ENCODE assay signal across 15 cellular contexts in the genomic region with DNA sequence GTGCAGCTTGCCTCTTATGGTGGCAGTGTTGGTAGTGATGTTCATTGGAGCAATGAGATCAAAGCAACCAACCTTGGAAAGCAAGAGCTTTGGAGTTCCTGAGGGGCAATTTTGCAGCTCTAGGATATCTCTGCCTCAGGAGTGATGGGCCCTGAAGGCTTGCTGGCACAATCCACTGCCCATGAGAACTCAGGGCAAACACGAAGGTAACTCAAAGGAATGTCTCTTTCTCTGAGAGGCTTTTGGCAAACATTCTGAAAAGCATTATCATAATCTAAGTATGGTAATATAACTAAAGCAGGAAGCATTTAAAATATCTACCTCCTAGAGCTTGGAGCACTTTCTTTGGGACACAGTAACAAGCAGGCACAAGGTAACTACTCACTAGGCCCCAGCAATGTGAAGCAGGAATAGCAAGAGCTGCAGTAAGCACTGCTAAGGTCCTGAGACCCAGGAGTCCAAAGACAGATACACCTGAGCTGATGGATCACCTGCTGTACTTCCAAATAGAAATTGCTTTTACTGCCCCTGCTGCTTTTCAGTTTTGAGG.
DNase-seq lines count a peak whose midpoint lies in the region; ATAC-seq and TF ChIP-seq lines count a peak whose summit lies in the region.
"Had no signal": no experiment of that assay in that cellular context is flagged by ENCODE, and none has a peak within 500 bp of the region (broad histone marks: within the 10 kb centered on the region; RNA-seq: fewer than 3 reads in every experiment).

No MANE protein-coding gene starts in this region.

- ATAC-seq in upper lobe of right lung, result peak; percentile 85
- ATAC-seq in CD8-positive, alpha-beta T cell, result no peak
- ATAC-seq: HepG2 had no signal

- no peaks in the 10 kb centered on the region for H3K9me3 Mint-ChIP-seq in CD8-positive, alpha-beta T cell
- H3K9me3 Mint-ChIP-seq: CD14-positive monocyte; CD4-positive, alpha-beta memory T cell; H9 had no signal

- no peak for TF ChIP-seq CTCF in VCaP (conservative IDR thresholded peaks at IDR 0.05)
- no peak for TF ChIP-seq CTCF in upper lobe of right lung (IDR thresholded peaks at IDR 0.05)
- TF ChIP-seq CTCF in CD8-positive, alpha-beta T cell (IDR thresholded peaks at IDR 0.05), result no peak
- no peak for TF ChIP-seq CTCF in lower leg skin (IDR thresholded peaks at IDR 0.05)

- peak overlapping the region; percentile 64; the same call in 1 of the 2 replicates for H3K27ac ChIP-seq in VCaP
- H3K27ac ChIP-seq in upper lobe of right lung, result no peak overlapping the region
- no peak overlapping the region for H3K27ac ChIP-seq in CD8-positive, alpha-beta T cell (ENCODE audit: low read depth, low read length)
- H3K27ac ChIP-seq: BLaER1 had no signal

- intact Hi-C loops in upper lobe of right lung (cut with DNase I) (no loop called here), lower leg skin (cut with DNase I; ENCODE audit: low total_unique reads) (no loop called here)
- intact Hi-C loops in CD8-positive, alpha-beta T cell (cut with DNase I, micrococcal nuclease), result no loop called here

- CTCF ChIA-PET in CD8-positive, alpha-beta T cell (lab: Charles Lee), result no interaction called here

- H3K36me3 Mint-ChIP-seq in CD8-positive, alpha-beta T cell, result peaks cover 91% of the 10 kb centered on the region

- no peaks in the 10 kb centered on the region for H3K4me1 Mint-ChIP-seq in CD8-positive, alpha-beta T cell (ENCODE audit: low read depth)
- H3K4me1 Mint-ChIP-seq: CD4-positive, alpha-beta memory T cell; H9 had no signal

- peak; percentile 24 for DNase-seq in NCI-H226
- peak; percentile 22 for DNase-seq in kidney tubule cell (ENCODE audit: low spot score)
- DNase-seq in upper lobe of right lung, result no peak
- no peak for DNase-seq in CD8-positive, alpha-beta T cell
- no peak for DNase-seq in lower leg skin (ENCODE audit: low spot score in 2 of 2)
- DNase-seq in islet precursor cell, result no peak
- DNase-seq: 8988T; Calu3; CD4-positive, alpha-beta memory T cell; GF-D8; H9 had no signal

- no peaks in the 10 kb centered on the region for H3K27me3 ChIP-seq in upper lobe of right lung
- no peaks in the 10 kb centered on the region for H3K27me3 ChIP-seq in CD8-positive, alpha-beta T cell (ENCODE audit: insufficient read depth, low read length)
- H3K27me3 ChIP-seq: BLaER1 had no signal

- no peaks in the 10 kb centered on the region for H3K4me1 ChIP-seq in upper lobe of right lung
- no peaks in the 10 kb centered on the region for H3K4me1 ChIP-seq in CD8-positive, alpha-beta T cell (ENCODE audit: insufficient read depth, low read length)
- H3K4me1 ChIP-seq: BLaER1 had no signal

- no peaks in the 10 kb centered on the region for H3K9me3 ChIP-seq in upper lobe of right lung
- H3K9me3 ChIP-seq in CD8-positive, alpha-beta T cell (ENCODE audit: low read length), result no peaks in the 10 kb centered on the region
- H3K9me3 ChIP-seq: BLaER1 had no signal

- H3K36me3 ChIP-seq in upper lobe of right lung, result peaks cover 84% of the 10 kb centered on the region
- H3K36me3 ChIP-seq in CD8-positive, alpha-beta T cell (ENCODE audit: insufficient read depth, low read length), result peaks cover 61% of the 10 kb centered on the region

- TF ChIP-seq POLR2A in lower leg skin (IDR thresholded peaks at IDR 0.05), result no peak

- H3K27ac Mint-ChIP-seq in CD8-positive, alpha-beta T cell, result no peak overlapping the region
- H3K27ac Mint-ChIP-seq: CD14-positive monocyte; CD4-positive, alpha-beta memory T cell had no signal

- H3K27me3 Mint-ChIP-seq in CD8-positive, alpha-beta T cell (ENCODE audit: low read depth), result no peaks in the 10 kb centered on the region
- H3K27me3 Mint-ChIP-seq: CD4-positive, alpha-beta memory T cell had no signal

- H3K4me3 ChIP-seq in upper lobe of right lung (no peak overlapping the region), lower leg skin (ENCODE audit: low read depth, poor library complexity, severe bottlenecking) (no peak overlapping the region)
- no peak overlapping the region for H3K4me3 ChIP-seq in CD8-positive, alpha-beta T cell (ENCODE audit: low read depth, low read length)
- H3K4me3 ChIP-seq: BLaER1 had no signal

- no peak overlapping the region for H3K4me3 Mint-ChIP-seq in CD8-positive, alpha-beta T cell
- H3K4me3 Mint-ChIP-seq: CD14-positive monocyte; CD4-positive, alpha-beta memory T cell; H9 had no signal

- POLR2A ChIA-PET in CD8-positive, alpha-beta T cell (lab: Charles Lee), result no interaction called here

- 65 to 83% methylated on average over 1 of the region's 1 CpG for WGBS in lower leg skin, 2 donors

Comparison
In these comparisons a context has a peak if more than half of its experiments do, and no peak if none do; other contexts are left out.
1. DNase-seq: peak in NCI-H226 (single experiment) and kidney tubule cell (single experiment); none in upper lobe of right lung (single experiment), CD8-positive, alpha-beta T cell (0 of 7), lower leg skin (0 of 2) and islet precursor cell (single experiment).